ENCODE assay signal across 8 cellular contexts in the genomic region with DNA sequence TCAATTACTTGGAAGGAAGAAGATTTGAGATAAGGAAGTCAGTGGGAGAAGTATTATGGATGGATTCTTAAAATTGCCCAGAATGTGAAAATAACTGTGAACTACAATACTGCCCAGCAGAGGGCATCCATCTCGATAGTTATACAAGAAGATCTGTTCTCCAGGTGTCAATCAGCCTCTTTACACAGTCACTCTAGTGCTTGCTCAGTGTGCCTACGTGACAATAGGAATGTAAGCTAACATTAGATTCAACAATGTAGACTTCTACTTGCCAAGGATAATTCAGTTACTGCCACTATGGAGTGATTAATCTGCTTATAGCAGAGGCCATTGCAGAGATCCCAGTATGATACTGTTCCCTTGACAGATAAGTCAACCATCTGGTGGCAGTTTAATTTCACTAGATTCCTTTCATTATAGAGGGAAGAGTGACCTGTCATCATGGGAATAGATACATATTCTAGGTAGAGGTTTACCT. TPM values are rescaled to one million over a fixed set of nuclear protein-coding genes. Genes with fewer than 3 reads are reported as not detected.
DNase-seq lines count a peak whose midpoint lies in the region; ATAC-seq and TF ChIP-seq lines count a peak whose summit lies in the region.

No MANE protein-coding gene starts in this region.

- POLR2A ChIA-PET in activated CD8-positive, alpha-beta T cell treated with anti-CD3 and anti-CD28 coated beads, Interleukin-2, amount 10 ng/mL, durations not matched to agents 7 days and 5 days (lab: Charles Lee): interaction anchor here (0.6 kb wide), 1 partner anchor 923 kb away, joined by 3 read pairs; a partner anchor contains a TSS

- H3K27ac ChIP-seq in gastrocnemius medialis: peak overlapping the region in 3 of 4 donors; percentile 6 to 34 (median 28)

- no peaks in the 10 kb centered on the region for H3K9me3 Mint-ChIP-seq in activated CD8-positive, alpha-beta T cell treated with anti-CD3 and anti-CD28 coated beads, Interleukin-2, amount 10 ng/mL, durations not matched to agents 7 days and 5 days (ENCODE audit: insufficient read depth)
- H3K9me3 Mint-ChIP-seq in T-helper 2 cell treated with Interferon-gamma antibody and Interleukin-4, amounts not matched to agents 5 μg/mL and 100 μg/mL, for 36 hours: no peaks in the 10 kb centered on the region

- DNase-seq in ACHN (peak; percentile 46), GM12864 (ENCODE audit: low read depth) (no peak), NCI-H446 (lab: John Stamatoyannopoulos, UW) (peak; percentile 43 to 59), glomerular visceral epithelial cell (ENCODE audit: extremely low spot score) (peak; percentile 46), gastrocnemius medialis (peak in 1 of 2 donors; percentile 6)
- peak; percentile 63 for DNase-seq in activated CD8-positive, alpha-beta T cell treated with anti-CD3 and anti-CD28 coated beads, Interleukin-2, amount 10 ng/mL, durations not matched to agents 7 days and 5 days
- DNase-seq in T-helper 2 cell treated with Interferon-gamma antibody and Interleukin-4, amounts not matched to agents 5 μg/mL and 100 μg/mL, for 36 hours (ENCODE audit: low spot score): no peak

- H3K4me3 Mint-ChIP-seq in activated CD8-positive, alpha-beta T cell treated with anti-CD3 and anti-CD28 coated beads, Interleukin-2, amount 10 ng/mL, durations not matched to agents 7 days and 5 days: no peak overlapping the region
- H3K4me3 Mint-ChIP-seq in T-helper 2 cell treated with Interferon-gamma antibody and Interleukin-4, amounts not matched to agents 5 μg/mL and 100 μg/mL, for 36 hours: no peak overlapping the region

- H3K27ac Mint-ChIP-seq in activated CD8-positive, alpha-beta T cell treated with anti-CD3 and anti-CD28 coated beads, Interleukin-2, amount 10 ng/mL, durations not matched to agents 7 days and 5 days: no peak overlapping the region
- H3K27ac Mint-ChIP-seq in T-helper 2 cell treated with Interferon-gamma antibody and Interleukin-4, amounts not matched to agents 5 μg/mL and 100 μg/mL, for 36 hours: no peak overlapping the region

- no peak overlapping the region for H3K4me3 ChIP-seq in GM12864 (ENCODE audit: low read depth, low read length)
- H3K4me3 ChIP-seq in gastrocnemius medialis: no peak overlapping the region

- H3K4me1 Mint-ChIP-seq in activated CD8-positive, alpha-beta T cell treated with anti-CD3 and anti-CD28 coated beads, Interleukin-2, amount 10 ng/mL, durations not matched to agents 7 days and 5 days (ENCODE audit: low read depth): peaks cover 10% of the 10 kb centered on the region
- peaks cover 16% of the 10 kb centered on the region for H3K4me1 Mint-ChIP-seq in T-helper 2 cell treated with Interferon-gamma antibody and Interleukin-4, amounts not matched to agents 5 μg/mL and 100 μg/mL, for 36 hours (ENCODE audit: low read depth)

- CTCF ChIA-PET in activated CD8-positive, alpha-beta T cell treated with anti-CD3 and anti-CD28 coated beads, Interleukin-2, amount 10 ng/mL, durations not matched to agents 7 days and 5 days (lab: Charles Lee): interaction anchor here (0.8 to 4.7 kb wide), 19 partner anchors 8 to 317 kb away, joined by 3 to 60 read pairs (median 4); a partner anchor contains a TSS

- H3K27me3 Mint-ChIP-seq in activated CD8-positive, alpha-beta T cell treated with anti-CD3 and anti-CD28 coated beads, Interleukin-2, amount 10 ng/mL, durations not matched to agents 7 days and 5 days (ENCODE audit: low read depth): peaks cover 7% of the 10 kb centered on the region
- H3K27me3 Mint-ChIP-seq in T-helper 2 cell treated with Interferon-gamma antibody and Interleukin-4, amounts not matched to agents 5 μg/mL and 100 μg/mL, for 36 hours (ENCODE audit: low read depth): peaks cover 6% of the 10 kb centered on the region

- TF ChIP-seq POLR2A in gastrocnemius medialis (IDR thresholded peaks at IDR 0.05): no peak

- TF ChIP-seq CTCF in GM12864 (IDR thresholded peaks at IDR 0.05; ENCODE audit: low read depth, low read length, missing control alignments): peak; percentile 65
- peak; percentile 38 to 58 (median 44) for TF ChIP-seq CTCF in gastrocnemius medialis (IDR thresholded peaks at IDR 0.05 in 4 of 5, conservative IDR thresholded peaks at IDR 0.05 in 1 of 5)

- ATAC-seq in HG03159 (IDR thresholded peaks at IDR 0.05; ENCODE audit: unreplicated experiment) (peak; percentile 62), gastrocnemius medialis (peak; percentile 19 to 42)
- ATAC-seq in activated CD8-positive, alpha-beta T cell treated with anti-CD3 and anti-CD28 coated beads, Interleukin-2, amount 10 ng/mL, durations not matched to agents 7 days and 5 days: peak; percentile 81

- peaks cover 14 to 27% of the 10 kb centered on the region in 2 donors for H3K4me1 ChIP-seq in gastrocnemius medialis

- intact Hi-C loops in gastrocnemius medialis (cut with DNase I; ENCODE audit: low total_unique reads): loop anchor here (1.0 to 10.0 kb wide), 2 partner anchors 235 to 702 kb away; a partner anchor contains a TSS

- no peaks in the 10 kb centered on the region for H3K36me3 ChIP-seq in gastrocnemius medialis

- H3K9me3 ChIP-seq in gastrocnemius medialis: no peaks in the 10 kb centered on the region

- no peaks in the 10 kb centered on the region for H3K27me3 ChIP-seq in gastrocnemius medialis

- no peaks in the 10 kb centered on the region for H3K36me3 Mint-ChIP-seq in activated CD8-positive, alpha-beta T cell treated with anti-CD3 and anti-CD28 coated beads, Interleukin-2, amount 10 ng/mL, durations not matched to agents 7 days and 5 days (ENCODE audit: low read depth)
- H3K36me3 Mint-ChIP-seq in T-helper 2 cell treated with Interferon-gamma antibody and Interleukin-4, amounts not matched to agents 5 μg/mL and 100 μg/mL, for 36 hours (ENCODE audit: low read depth): no peaks in the 10 kb centered on the region

- in situ Hi-C loops in ACHN (cut with HindIII; ENCODE audit: low pct_ligation_motif_present, low pct_unique_long_range_greater_than_20kb, low sequenced_read_pairs): no loop called here
- in situ Hi-C loops in gastrocnemius medialis (cut with MboI; ENCODE audit: low sequenced_read_pairs in 4 of 4): loop anchor here in 3 of 4 donors (5.0 to 25.0 kb wide), 3 partner anchors 221 to 681 kb away; a partner anchor contains a TSS

RNA-seq across cellular contexts. Expression of a gene that starts 10.6 kb away (rescaled TPM):
- 10 to 100 TPM; 28.3 to 28.6 TPM for total RNA-seq in activated CD8-positive, alpha-beta T cell treated with anti-CD3 and anti-CD28 coated beads, Interleukin-2, amount 10 ng/mL, durations not matched to agents 7 days and 5 days
- total RNA-seq in gastrocnemius medialis: 10 to 100 TPM; 35.3 to 63.9 (median 47.1) TPM

RNA-seq across cellular contexts. Expression of a gene that starts 17.0 kb away (rescaled TPM):
- 1 to 10 TPM; 1.4 to 1.5 TPM for total RNA-seq in activated CD8-positive, alpha-beta T cell treated with anti-CD3 and anti-CD28 coated beads, Interleukin-2, amount 10 ng/mL, durations not matched to agents 7 days and 5 days
- 1 to 10 TPM in 1 of 4 donors, under 1 TPM in 3; 0.15 to 1.3 (median 0.58) TPM for total RNA-seq in gastrocnemius medialis

Comparison
In these comparisons a context has a peak if more than half of its experiments do, and no peak if none do; other contexts are left out.
1. DNase-seq: peak in ACHN (single experiment), NCI-H446 (2 of 2), activated CD8-positive, alpha-beta T cell treated with anti-CD3 and anti-CD28 coated beads, Interleukin-2, amount 10 ng/mL, durations not matched to agents 7 days and 5 days (single experiment) and glomerular visceral epithelial cell (single experiment); none in GM12864 (single experiment) and T-helper 2 cell treated with Interferon-gamma antibody and Interleukin-4, amounts not matched to agents 5 μg/mL and 100 μg/mL, for 36 hours (single experiment).
2. ATAC-seq: peak in every context shown above with its lines; median percentile 81 in activated CD8-positive, alpha-beta T cell treated with anti-CD3 and anti-CD28 coated beads, Interleukin-2, amount 10 ng/mL, durations not matched to agents 7 days and 5 days; 62 in HG03159; 30 in gastrocnemius medialis.